Comparison of ENCODE assay signal across 28 cellular contexts in genomic region chr7:120014920-120015465, GRCh38.
DNase-seq lines count a peak whose midpoint lies in the region; ATAC-seq and TF ChIP-seq lines count a peak whose summit lies in the region.
"Had no signal": no experiment of that assay in that cellular context is flagged by ENCODE, and none has a peak within 500 bp of the region (broad histone marks: within the 10 kb centered on the region; RNA-seq: fewer than 3 reads in every experiment).

No MANE protein-coding gene starts in this region.

- H3K9ac ChIP-seq in GM23248: no peak overlapping the region

- H3K9me3 ChIP-seq in GM23248 (ENCODE audit: low read depth) (no peaks in the 10 kb centered on the region), upper lobe of right lung (no peaks in the 10 kb centered on the region)
- H3K9me3 ChIP-seq: BE2C, heart right ventricle had no signal

- no peak overlapping the region for H3K4me2 ChIP-seq in GM23248 (ENCODE audit: unreplicated experiment)

- H3K27me3 ChIP-seq in GM23248 (replicated peaks; ENCODE audit: insufficient read depth) (no peaks in the 10 kb centered on the region), upper lobe of right lung (no peaks in the 10 kb centered on the region)
- H3K27me3 ChIP-seq: BE2C, heart right ventricle had no signal

- H3K36me3 Mint-ChIP-seq in nephron progenitor cell (ENCODE audit: low read depth): no peaks in the 10 kb centered on the region
- H3K36me3 Mint-ChIP-seq in MCF 10A (ENCODE audit: insufficient read depth, unreplicated experiment): no peaks in the 10 kb centered on the region
- H3K36me3 Mint-ChIP-seq: activated naive CD8-positive, alpha-beta T cell treated with anti-CD3 and anti-CD28 coated beads, Interleukin-2, amount 10 ng/mL, durations not matched to agents 7 days and 5 days; brain; naive thymus-derived CD8-positive, alpha-beta T cell had no signal

- H3K27ac ChIP-seq in GM23248: no peak overlapping the region
- no peak overlapping the region for H3K27ac ChIP-seq in upper lobe of right lung
- H3K27ac ChIP-seq: heart right ventricle had no signal

- H3K4me3 Mint-ChIP-seq in nephron progenitor cell (no peak overlapping the region), MCF 10A (ENCODE audit: unreplicated experiment) (no peak overlapping the region)
- H3K4me3 Mint-ChIP-seq: activated naive CD8-positive, alpha-beta T cell treated with anti-CD3 and anti-CD28 coated beads, Interleukin-2, amount 10 ng/mL, durations not matched to agents 7 days and 5 days; brain; HFFc6; naive thymus-derived CD8-positive, alpha-beta T cell had no signal

- CTCF ChIA-PET in MCF 10A (lab: Yijun Ruan, JAX): no interaction called here

- in situ Hi-C loops in GM23248 (cut with MboI): no loop called here

- H3K36me3 ChIP-seq in GM23248 (ENCODE audit: low read depth): no peaks in the 10 kb centered on the region
- no peaks in the 10 kb centered on the region for H3K36me3 ChIP-seq in upper lobe of right lung
- H3K36me3 ChIP-seq: BE2C, heart right ventricle had no signal

- H3K27ac Mint-ChIP-seq in nephron progenitor cell (peak overlapping the region; percentile 39), MCF 10A (ENCODE audit: low read depth, unreplicated experiment) (no peak overlapping the region)
- H3K27ac Mint-ChIP-seq: activated naive CD8-positive, alpha-beta T cell treated with anti-CD3 and anti-CD28 coated beads, Interleukin-2, amount 10 ng/mL, durations not matched to agents 7 days and 5 days; HFFc6 had no signal

- H3K4me1 ChIP-seq in GM23248 (ENCODE audit: insufficient read depth) (no peaks in the 10 kb centered on the region; the same call in 1 of the 2 replicates), upper lobe of right lung (no peaks in the 10 kb centered on the region)
- H3K4me1 ChIP-seq: BE2C, heart right ventricle had no signal

- H3K27me3 Mint-ChIP-seq in nephron progenitor cell (ENCODE audit: low read depth, poor library complexity): no peaks in the 10 kb centered on the region
- peaks cover 12% of the 10 kb centered on the region for H3K27me3 Mint-ChIP-seq in MCF 10A (ENCODE audit: insufficient read depth, unreplicated experiment)
- H3K27me3 Mint-ChIP-seq: activated naive CD8-positive, alpha-beta T cell treated with anti-CD3 and anti-CD28 coated beads, Interleukin-2, amount 10 ng/mL, durations not matched to agents 7 days and 5 days; brain had no signal

- no peak for ATAC-seq in GM21381 (IDR thresholded peaks at IDR 0.05; ENCODE audit: unreplicated experiment)
- no peak for ATAC-seq in upper lobe of right lung
- ATAC-seq: heart right ventricle; naive thymus-derived CD8-positive, alpha-beta T cell; PC-3 had no signal

- H3K9me3 Mint-ChIP-seq in nephron progenitor cell (no peaks in the 10 kb centered on the region), MCF 10A (ENCODE audit: unreplicated experiment) (peaks cover 7% of the 10 kb centered on the region)
- H3K9me3 Mint-ChIP-seq: brain had no signal

- intact Hi-C loops in MCF 10A (cut with micrococcal nuclease) (no loop called here), upper lobe of right lung (cut with DNase I) (no loop called here)

- H4K20me1 ChIP-seq in GM23248 (ENCODE audit: insufficient read depth): no peaks in the 10 kb centered on the region

- BruUV-seq in MCF 10A (replicated peaks; lab: Mats Ljungman, UMichigan): no TSS peak

- no peaks in the 10 kb centered on the region for H3F3A ChIP-seq in GM23248 (ENCODE audit: insufficient read depth)

- H3K4me1 Mint-ChIP-seq in nephron progenitor cell: peaks cover 4% of the 10 kb centered on the region
- H3K4me1 Mint-ChIP-seq in MCF 10A (ENCODE audit: insufficient read depth, unreplicated experiment): no peaks in the 10 kb centered on the region
- H3K4me1 Mint-ChIP-seq: activated naive CD8-positive, alpha-beta T cell treated with anti-CD3 and anti-CD28 coated beads, Interleukin-2, amount 10 ng/mL, durations not matched to agents 7 days and 5 days; naive thymus-derived CD8-positive, alpha-beta T cell had no signal

- TF ChIP-seq CTCF in fibroblast of the aortic adventitia (IDR thresholded peaks at IDR 0.05; ENCODE audit: insufficient read depth, low read length): no peak
- TF ChIP-seq CTCF in nephron progenitor cell (IDR thresholded peaks at IDR 0.05): no peak
- TF ChIP-seq CTCF in MCF 10A (IDR thresholded peaks at IDR 0.05; ENCODE audit: unreplicated experiment): no peak
- TF ChIP-seq CTCF in upper lobe of right lung (IDR thresholded peaks at IDR 0.05): no peak

- 15% methylated on average over 4 of the region's 4 CpGs for WGBS in GM23248 (ENCODE audit: low coverage in 1 of 2, low lambda C conversion rate in 2 of 2, missing lambda C conversion rate in 2 of 2), 2 experiments

- H3K9me2 ChIP-seq in GM23248 (ENCODE audit: insufficient read depth): no peaks in the 10 kb centered on the region

- no peaks in the 10 kb centered on the region for H3K79me2 ChIP-seq in GM23248 (ENCODE audit: insufficient read depth)

- POLR2A ChIA-PET in MCF 10A (lab: Yijun Ruan, JAX): no interaction called here

- H2AFZ ChIP-seq in GM23248: 0 out of 2 replicates have a peak overlapping the region, but pooled peaks have one; percentile 18

- no peak overlapping the region for H3K4me3 ChIP-seq in GM23248
- no peak overlapping the region for H3K4me3 ChIP-seq in fibroblast of the aortic adventitia (ENCODE audit: low read depth, low read length)
- H3K4me3 ChIP-seq in upper lobe of right lung: no peak overlapping the region
- H3K4me3 ChIP-seq: heart right ventricle had no signal

- DNase-seq in GM23248: peak; percentile 24
- DNase-seq in amniotic epithelial cell (ENCODE audit: low read depth): peak; percentile 65
- peak; percentile 72 for DNase-seq in fibroblast of the aortic adventitia (ENCODE audit: low read depth)
- DNase-seq in nephron progenitor cell: no peak
- DNase-seq in stimulated activated naive CD4-positive, alpha-beta T cell (lab: John Stamatoyannopoulos, UW): no peak
- DNase-seq in MCF 10A (ENCODE audit: unreplicated experiment): no peak
- no peak for DNase-seq in upper lobe of right lung
- DNase-seq: activated CD4-positive, alpha-beta T cell treated with anti-CD3 and anti-CD28 coated beads for 48 hours; activated effector memory CD4-positive, alpha-beta T cell treated with anti-CD3 and anti-CD28 coated beads, Interleukin-2, amount 50 U/mL, for 16 hours; activated naive CD8-positive, alpha-beta T cell treated with anti-CD3 and anti-CD28 coated beads, Interleukin-2, amount 10 ng/mL, durations not matched to agents 7 days and 5 days; activated T-cell treated with anti-CD3 and anti-CD28 coated beads, Interleukin-2, amount 50 U/mL, for 1 hour; BE2C; cerebellar nuclear complex; DMS153; heart right ventricle; HFFc6; midbrain; naive thymus-derived CD8-positive, alpha-beta T cell; NCI-H1694; NCI-H510A; NK-92 treated with Interleukin-12 subunit alpha and Interleukin-12 subunit beta, amount 100 ng/mL, for 24 hours; PC-3; retina; small intestine; stimulated activated CD4-positive, alpha-beta T cell treated with anti-CD3 and anti-CD28 coated beads, Interleukin-2, amount 100 ng/mL, for 24 hours; trophoblast cell had no signal

Comparison
In these comparisons a context has a peak if more than half of its experiments do, and no peak if none do; other contexts are left out.
1. DNase-seq: peak in GM23248 (single experiment), amniotic epithelial cell (single experiment) and fibroblast of the aortic adventitia (single experiment); none in nephron progenitor cell (single experiment), stimulated activated naive CD4-positive, alpha-beta T cell (0 of 6), MCF 10A (single experiment) and upper lobe of right lung (single experiment).